In genomic region chr11:117117681-117118080, GRCh38 we compare ENCODE assay signal across 24 cellular contexts.
"Had no signal": no experiment of that assay in that cellular context is flagged by ENCODE, and none has a peak within 500 bp of the region (broad histone marks: within the 10 kb centered on the region; RNA-seq: fewer than 3 reads in every experiment).

No MANE protein-coding gene starts in this region.

- H3K4me1 ChIP-seq: esophagus squamous epithelium, gastrocnemius medialis, left lung, lower lobe of right lung had no signal

- ATAC-seq: effector memory CD8-positive, alpha-beta T cell; esophagus mucosa; gastrocnemius medialis; heart right ventricle; left cardiac atrium; left lung; left ventricle myocardium superior; lower lobe of right lung; mucosa of descending colon; naive thymus-derived CD8-positive, alpha-beta T cell had no signal

- H3K36me3 ChIP-seq: esophagus squamous epithelium, gastrocnemius medialis, heart right ventricle, left lung, lower lobe of right lung had no signal

- H3K9me3 ChIP-seq: esophagus squamous epithelium, gastrocnemius medialis, heart right ventricle, left lung, lower lobe of right lung, mucosa of descending colon had no signal

- H3K27me3 ChIP-seq: esophagus squamous epithelium, gastrocnemius medialis, heart right ventricle, left lung had no signal

- FAIRE-seq: colon, endometrium, islet of Langerhans, keratinocyte had no signal

- DNase-seq: effector CD8-positive, alpha-beta T cell; effector memory CD8-positive, alpha-beta T cell; endodermal cell; esophagus squamous epithelium; foreskin fibroblast; foreskin melanocyte; gastrocnemius medialis; glutamatergic neuron; heart right ventricle; hippocampal formation; left cardiac atrium; left lung; left ventricle myocardium superior; lower lobe of right lung; mesenchymal stem cell; mucosa of descending colon; naive B cell; naive thymus-derived CD8-positive, alpha-beta T cell had no signal

- H3K4me3 ChIP-seq: coronary artery, esophagus squamous epithelium, gastrocnemius medialis, heart right ventricle, left lung, lower lobe of right lung, mucosa of descending colon had no signal

- H3K27ac ChIP-seq: coronary artery, esophagus squamous epithelium, gastrocnemius medialis, heart right ventricle, left lung, lower lobe of right lung had no signal
